In genomic region chr19:10899171-10899653, GRCh38 we compare ENCODE assay signal across 12 cellular contexts. TPM values are rescaled to one million over a fixed set of nuclear protein-coding genes. Genes with fewer than 3 reads are reported as not detected.
DNase-seq lines count a peak whose midpoint lies in the region; ATAC-seq, FAIRE-seq and TF ChIP-seq lines count a peak whose summit lies in the region.
"Had no signal": no experiment of that assay in that cellular context is flagged by ENCODE, and none has a peak within 500 bp of the region (broad histone marks: within the 10 kb centered on the region; RNA-seq: fewer than 3 reads in every experiment).

No MANE protein-coding gene starts in this region.

- peak overlapping the region in 1 of 2 donors; percentile 54 for H3K9ac ChIP-seq in duodenal mucosa (ENCODE audit: low read depth in 1 of 2, low read length in 2 of 2)

- ATAC-seq in A549: peak in 1 of 2 experiments; percentile 22; a peak in 2 of 6 replicates
- no peak for ATAC-seq in GM19324 (IDR thresholded peaks at IDR 0.05; ENCODE audit: low FRiP score, unreplicated experiment)
- no peak for ATAC-seq in activated T-helper 17 cell treated with anti-CD3 and anti-CD28 coated beads, Interleukin-2, amount 50 U/mL, for 72 hours (replicated peaks)
- no peak for ATAC-seq in GM19023 (IDR thresholded peaks at IDR 0.05; ENCODE audit: unreplicated experiment)

- peaks cover 20% of the 10 kb centered on the region for H3K4me1 ChIP-seq in A549
- peaks cover 29 to 32% of the 10 kb centered on the region in 2 donors for H3K4me1 ChIP-seq in duodenal mucosa (ENCODE audit: control insufficient read depth in 1 of 2, insufficient read depth in 2 of 2, low read length in 2 of 2)

- no peak overlapping the region for H3K27ac Mint-ChIP-seq in activated T-helper 17 cell treated with anti-CD3 and anti-CD28 coated beads, Interleukin-2, amount 50 U/mL, for 72 hours
- H3K27ac Mint-ChIP-seq: activated B cell treated with CpG ODN at 0.5 μM for 24 hours; activated naive CD4-positive, alpha-beta T cell treated with anti-CD3 and anti-CD28 coated beads, Interleukin-2, amount 50 U/mL, for 24 hours had no signal

- no peak for TF ChIP-seq EP300 in A549 (IDR thresholded peaks at IDR 0.05)

- TF ChIP-seq RAD21 in A549 (conservative IDR thresholded peaks at IDR 0.05 in 1 of 2, IDR thresholded peaks at IDR 0.05 in 1 of 2): no peak

- no peak for TF ChIP-seq POLR2A in A549 (IDR thresholded peaks at IDR 0.05; ENCODE audit: low read length)

- no peaks in the 10 kb centered on the region for H3K27me3 ChIP-seq in duodenal mucosa (ENCODE audit: control insufficient read depth in 1 of 2, insufficient read depth in 2 of 2, low read length in 2 of 2)

- FAIRE-seq in A549 (lab: Jason Lieb, UNC): no peak

- no peak overlapping the region for H3K27ac ChIP-seq in A549
- peak overlapping the region; percentile 57 for H3K27ac ChIP-seq in duodenal mucosa (ENCODE audit: low read depth, low read length)

- WGBS in A549 (ENCODE audit: missing lambda C conversion rate): 60% methylated on average over 7 of the region's 9 CpGs

- POLR2A ChIA-PET in A549 (lab: Yijun Ruan, JAX): no interaction called here

- H3K4me1 Mint-ChIP-seq in activated T-helper 17 cell treated with anti-CD3 and anti-CD28 coated beads, Interleukin-2, amount 50 U/mL, for 72 hours: peaks cover 13% of the 10 kb centered on the region

- no peaks in the 10 kb centered on the region for H3K36me3 ChIP-seq in duodenal mucosa (ENCODE audit: control insufficient read depth in 1 of 2, insufficient read depth in 2 of 2, low read length in 2 of 2)

- CTCF ChIA-PET in A549 (lab: Yijun Ruan, JAX): interaction anchor here (0.6 kb wide), 1 partner anchor 164 kb away, joined by 4 read pairs; no protein-coding TSS in a partner anchor

- H3K9me3 ChIP-seq in A549: no peaks in the 10 kb centered on the region
- H3K9me3 ChIP-seq in duodenal mucosa (ENCODE audit: control insufficient read depth in 1 of 2, low read length in 2 of 2): no peaks in the 10 kb centered on the region

- no peak overlapping the region for H3K4me3 ChIP-seq in A549
- H3K4me3 ChIP-seq in duodenal mucosa (ENCODE audit: low read depth in 1 of 2, low read length in 2 of 2): peak overlapping the region in 1 of 2 donors; percentile 48
- H3K4me3 ChIP-seq: skin epidermis had no signal

- no peaks in the 10 kb centered on the region for H3K27me3 Mint-ChIP-seq in activated T-helper 17 cell treated with anti-CD3 and anti-CD28 coated beads, Interleukin-2, amount 50 U/mL, for 72 hours
- H3K27me3 Mint-ChIP-seq: activated B cell treated with CpG ODN at 0.5 μM for 24 hours; activated naive CD4-positive, alpha-beta T cell treated with anti-CD3 and anti-CD28 coated beads, Interleukin-2, amount 50 U/mL, for 24 hours had no signal

- H3K4me2 ChIP-seq in A549: 0 out of 3 replicates have a peak overlapping the region, but pooled peaks have one; percentile 10

- DNase-seq in A549 (ENCODE audit: low read depth in 1 of 2, low spot score in 1 of 2): no peak
- peak; percentile 81 for DNase-seq in NCI-H2029 (lab: John Stamatoyannopoulos, UW)
- peak; percentile 36 for DNase-seq in mucosa of gallbladder (ENCODE audit: low spot score)
- no peak for DNase-seq in germinal center (ENCODE audit: low spot score)
- DNase-seq: activated B cell treated with CpG ODN at 0.5 μM for 24 hours, Kasumi-1 had no signal

- TF ChIP-seq CTCF in A549 (IDR thresholded peaks at IDR 0.05): no peak

- H3K4me3 Mint-ChIP-seq in activated T-helper 17 cell treated with anti-CD3 and anti-CD28 coated beads, Interleukin-2, amount 50 U/mL, for 72 hours: no peak overlapping the region
- H3K4me3 Mint-ChIP-seq: activated B cell treated with CpG ODN at 0.5 μM for 24 hours; activated naive CD4-positive, alpha-beta T cell treated with anti-CD3 and anti-CD28 coated beads, Interleukin-2, amount 50 U/mL, for 24 hours had no signal

- H3K9me3 Mint-ChIP-seq in activated T-helper 17 cell treated with anti-CD3 and anti-CD28 coated beads, Interleukin-2, amount 50 U/mL, for 72 hours: no peaks in the 10 kb centered on the region
- H3K9me3 Mint-ChIP-seq: activated naive CD4-positive, alpha-beta T cell treated with anti-CD3 and anti-CD28 coated beads, Interleukin-2, amount 50 U/mL, for 24 hours had no signal

- H3K36me3 Mint-ChIP-seq in activated T-helper 17 cell treated with anti-CD3 and anti-CD28 coated beads, Interleukin-2, amount 50 U/mL, for 72 hours (ENCODE audit: low read depth): peaks cover 10% of the 10 kb centered on the region

TF ChIP-seq in A549, 52 proteins besides CTCF, POLR2A, EP300 and RAD21:
- TF ChIP-seq, protein P1, sequence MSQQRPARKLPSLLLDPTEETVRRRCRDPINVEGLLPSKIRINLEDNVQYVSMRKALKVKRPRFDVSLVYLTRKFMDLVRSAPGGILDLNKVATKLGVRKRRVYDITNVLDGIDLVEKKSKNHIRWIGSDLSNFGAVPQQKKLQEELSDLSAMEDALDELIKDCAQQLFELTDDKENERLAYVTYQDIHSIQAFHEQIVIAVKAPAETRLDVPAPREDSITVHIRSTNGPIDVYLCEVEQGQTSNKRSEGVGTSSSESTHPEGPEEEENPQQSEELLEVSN (IDR thresholded peaks at IDR 0.05; ENCODE audit: borderline replicate concordance, low read depth): no peak
- TF ChIP-seq JUNB (IDR thresholded peaks at IDR 0.05) (no peak), RARB (CRISPR knock-in tag; IDR thresholded peaks at IDR 0.05) (no peak), MYC (IDR thresholded peaks at IDR 0.05; ENCODE audit: borderline replicate concordance, low read length) (no peak), HOXB13 (CRISPR knock-in tag; IDR thresholded peaks at IDR 0.05; ENCODE audit: low read depth) (no peak), RNF2 (IDR thresholded peaks at IDR 0.05; ENCODE audit: borderline replicate concordance, low read depth) (no peak), KDM5A (IDR thresholded peaks at IDR 0.05) (no peak)

RNA-seq across cellular contexts. Expression of gene CARM1, which starts 27.9 kb away (rescaled TPM):
- polyA plus RNA-seq in A549 (2011; rRNA removed) (14.3 and 15.2 TPM in 2 replicates), A549 (2017; fragmentation: RNase III; extraction: RNeasy Plus Mini Kit Qiagen cat#74134 plus additional on column Dnase treatment) (31.4 to 32.2 TPM (median 31.8 TPM) in 3 replicates)
- 55.5 and 75.2 TPM in 2 replicates for polyA plus RNA-seq in A549 (2012; cell fraction: cytosol; rRNA removed)
- 59.7 and 93.6 TPM in 2 replicates for polyA plus RNA-seq in A549 (2012; cell fraction: nucleus; rRNA removed)
- polyA minus RNA-seq in A549 (2011; rRNA and poly(A)+ RNA removed): 22.0 and 30.3 TPM in 2 replicates
- 33.5 TPM for total RNA-seq in mucosa of gallbladder
- total RNA-seq in activated T-helper 17 cell treated with anti-CD3 and anti-CD28 coated beads, Interleukin-2, amount 50 U/mL, for 72 hours: 10 to 100 TPM; 32.7 to 62.1 TPM

RNA-seq across cellular contexts. Expression of gene YIPF2, which starts 29.2 kb away (rescaled TPM):
- polyA plus RNA-seq in A549 (2011; rRNA removed) (13.1 and 15.6 TPM in 2 replicates), A549 (2017; fragmentation: RNase III; extraction: RNeasy Plus Mini Kit Qiagen cat#74134 plus additional on column Dnase treatment) (14.5 to 18.2 TPM (median 17.5 TPM) in 3 replicates)
- polyA plus RNA-seq in A549 (2012; cell fraction: cytosol; rRNA removed): 22.3 and 31.1 TPM in 2 replicates
- 47.6 and 54.7 TPM in 2 replicates for polyA plus RNA-seq in A549 (2012; cell fraction: nucleus; rRNA removed)
- polyA minus RNA-seq in A549 (2011; rRNA and poly(A)+ RNA removed): 12.0 and 13.9 TPM in 2 replicates
- total RNA-seq in mucosa of gallbladder: 76.8 TPM
- total RNA-seq in activated T-helper 17 cell treated with anti-CD3 and anti-CD28 coated beads, Interleukin-2, amount 50 U/mL, for 72 hours: 10 to 100 TPM; 28.4 to 29.6 TPM

RNA-seq across cellular contexts. Expression of gene TIMM29, which starts 29.4 kb away (rescaled TPM):
- 7.8 and 9.1 TPM in 2 replicates for polyA plus RNA-seq in A549 (2011; rRNA removed)
- polyA plus RNA-seq in A549 (2012; cell fraction: cytosol; rRNA removed): 11.5 and 16.0 TPM in 2 replicates
- 10.6 and 14.3 TPM in 2 replicates for polyA plus RNA-seq in A549 (2012; cell fraction: nucleus; rRNA removed)
- polyA plus RNA-seq in A549 (2017; fragmentation: RNase III; extraction: RNeasy Plus Mini Kit Qiagen cat#74134 plus additional on column Dnase treatment): 17.1 to 20.5 TPM (median 19.7 TPM) in 3 replicates
- 3.7 and 4.8 TPM in 2 replicates for polyA minus RNA-seq in A549 (2011; rRNA and poly(A)+ RNA removed)
- 23.8 TPM for total RNA-seq in mucosa of gallbladder
- 10 to 100 TPM; 20.7 to 21.4 TPM for total RNA-seq in activated T-helper 17 cell treated with anti-CD3 and anti-CD28 coated beads, Interleukin-2, amount 50 U/mL, for 72 hours

RNA-seq across cellular contexts. Expression of gene C19orf38, which starts 51.0 kb away (rescaled TPM):
- 0.13 and 0.40 TPM in 2 replicates for polyA plus RNA-seq in A549 (2011; rRNA removed)
- polyA plus RNA-seq in A549 (2012; cell fraction: cytosol; rRNA removed): 0.08 and 0.09 TPM in 2 replicates
- polyA plus RNA-seq in A549 (2012; cell fraction: nucleus; rRNA removed): 0.10 and 0.56 TPM in 2 replicates
- 0.09 to 0.12 TPM (median 0.10 TPM) in 3 replicates for polyA plus RNA-seq in A549 (2017; fragmentation: RNase III; extraction: RNeasy Plus Mini Kit Qiagen cat#74134 plus additional on column Dnase treatment)
- 0.68 TPM in 1 of 2 replicates, not detected in the other for polyA minus RNA-seq in A549 (2011; rRNA and poly(A)+ RNA removed)
- 0.78 TPM for total RNA-seq in mucosa of gallbladder
- total RNA-seq in activated T-helper 17 cell treated with anti-CD3 and anti-CD28 coated beads, Interleukin-2, amount 50 U/mL, for 72 hours: 1 to 10 TPM in 1 of 2 donors, under 1 TPM in 1; 0.48 to 1.7 TPM

Comparison
In these comparisons a context has a peak if more than half of its experiments do, and no peak if none do; other contexts are left out.
1. DNase-seq: peak in NCI-H2029 (single experiment) and mucosa of gallbladder (single experiment); none in A549 (0 of 2) and germinal center (single experiment).